In genomic region chr11:1572200-1573076, GRCh38 we compare ENCODE assay signal across 8 cellular contexts. TPM values are rescaled to one million over a fixed set of nuclear protein-coding genes. Genes with fewer than 3 reads are reported as not detected.
A peak's percentile ranks its signal among the peaks of the same experiment; 100 is the strongest.
DNase-seq lines count a peak whose midpoint lies in the region; ATAC-seq, FAIRE-seq and TF ChIP-seq lines count a peak whose summit lies in the region.

Gene DUSP8 (minus strand): TSS chr11:1572271. CDS start chr11:1565826, 6,445 bp downstream.

- no peak within 1 kb of the TSS for H2BK120ac ChIP-seq in H1 (replicated peaks; ENCODE audit: low read depth, low read length)

- H3K27ac ChIP-seq in H1 (ENCODE audit: low read depth, low read length): no peak within 1 kb of the TSS

- H3K4ac ChIP-seq in H1 (replicated peaks; ENCODE audit: insufficient read length, low read depth, low read length): no peak within 1 kb of the TSS

- no peak within 1 kb of the TSS for H3K56ac ChIP-seq in H1 (replicated peaks; ENCODE audit: insufficient read length, low read depth, low read length)

- no peak for TF ChIP-seq POLR2A in H1 (IDR thresholded peaks at IDR 0.05; ENCODE audit: control extremely low read depth in 1 of 2, low read depth in 2 of 2, low read length in 2 of 2)

- H3K18ac ChIP-seq in H1 (ENCODE audit: extremely low read depth, low read length): no peak within 1 kb of the TSS; the same call in 1 of the 2 replicates

- ATAC-seq in GM18520 (IDR thresholded peaks at IDR 0.05; ENCODE audit: unreplicated experiment) (peak; percentile 50), HG03460 (IDR thresholded peaks at IDR 0.05; ENCODE audit: unreplicated experiment) (peak; percentile 49), GM19328 (IDR thresholded peaks at IDR 0.05; ENCODE audit: unreplicated experiment) (no peak)

- no peak within 1 kb of the TSS for H2BK5ac ChIP-seq in H1 (ENCODE audit: low read depth, low read length)

- H3K4me2 ChIP-seq in H1 (ENCODE audit: insufficient read depth in 1 of 2, low read depth in 2 of 2, low read length in 2 of 2): peak within 1 kb of the TSS; percentile 53 to 83

- no peak within 1 kb of the TSS for H2BK15ac ChIP-seq in H1 (ENCODE audit: low read length)

- H4K20me1 ChIP-seq in H1 (replicated peaks in 1 of 2; ENCODE audit: control insufficient read depth in 1 of 2, insufficient read depth in 2 of 2, low read length in 2 of 2): peaks cover 4 to 18% of the 10 kb centered on the region in 2 experiments

- H3K27me3 ChIP-seq in H1 (replicated peaks in 1 of 4; ENCODE audit: control insufficient read depth in 3 of 4, extremely low read depth in 1 of 4, insufficient read depth in 3 of 4, low read length in 3 of 4): peaks cover 18 to 54% (median 49%) of the 10 kb centered on the region in 4 experiments

- H3K36me3 ChIP-seq in H1 (ENCODE audit: control insufficient read depth in 2 of 4, insufficient read depth in 4 of 4, low read length in 3 of 4): no peaks in the 10 kb centered on the region

- peak within 1 kb of the TSS in 2 of 4 experiments; percentile 29 to 55; a peak in 2 of 7 replicates for H3K9ac ChIP-seq in H1 (replicated peaks in 1 of 4; ENCODE audit: extremely low read depth in 1 of 4, low read depth in 3 of 4, low read length in 3 of 4)

- CTCF ChIA-PET in H1 (lab: Charles Lee; ENCODE audit: partially characterized antibody): interaction anchor here (0.7 to 8.2 kb wide), 6 partner anchors 7 to 411 kb away, joined by 3 to 144 read pairs (median 66); partner anchors contain the start of gene KRTAP5-2

- H4K8ac ChIP-seq in H1 (ENCODE audit: extremely low read depth, insufficient read depth, low read length): no peak within 1 kb of the TSS; the same call in 1 of the 2 replicates

- H3K4me1 ChIP-seq in H1 (replicated peaks in 1 of 4; ENCODE audit: control insufficient read depth in 3 of 4, insufficient read depth in 4 of 4, low read length in 3 of 4): peaks cover 0 to 46% (median 31%) of the 10 kb centered on the region in 4 experiments; a peak in 6 of 7 replicates

- H2BK12ac ChIP-seq in H1 (ENCODE audit: low read depth, low read length): no peak within 1 kb of the TSS

- no peak within 1 kb of the TSS for H2AK5ac ChIP-seq in H1 (ENCODE audit: low read depth, low read length)

- H4K5ac ChIP-seq in H1 (ENCODE audit: insufficient read length, low read depth, low read length): no peak within 1 kb of the TSS

- POLR2A ChIA-PET in H1 (lab: Charles Lee; ENCODE audit: partially characterized antibody): interaction anchor here (2.6 kb wide), 1 partner anchor 25 kb away, joined by 34 read pairs; no protein-coding TSS in a partner anchor

- WGBS in H1 (ENCODE audit: extremely low coverage in 1 of 2, insufficient coverage in 1 of 2, insufficient read length in 1 of 2, insufficient replicate concordance in 2 of 2, low coverage in 1 of 2, low lambda C conversion rate in 2 of 2, missing lambda C conversion rate in 1 of 2), 2 experiments: no CpG with 5 or more reads among the region's 123 CpGs

- no peak for TF ChIP-seq CTCF in H1 (IDR thresholded peaks at IDR 0.05; ENCODE audit: control extremely low read depth in 1 of 3, insufficient read depth in 1 of 3, low read depth in 1 of 3, low read length in 3 of 3)

- no peak within 1 kb of the TSS; the same call in 1 of the 2 replicates for H2BK20ac ChIP-seq in H1 (ENCODE audit: low read length)

- H2AFZ ChIP-seq in H1 (ENCODE audit: low read length): no peak within 1 kb of the TSS

- no peak for TF ChIP-seq RAD21 in H1 (IDR thresholded peaks at IDR 0.05 in 1 of 2, conservative IDR thresholded peaks at IDR 0.05 in 1 of 2; ENCODE audit: low read depth in 2 of 2, low read length in 2 of 2)

- H3K9me3 ChIP-seq in H1 (ENCODE audit: insufficient read depth in 2 of 2, low read depth in 1 of 2, low read length in 1 of 2): no peaks in the 10 kb centered on the region

- H3K4me3 ChIP-seq in H1 (ENCODE audit: extremely low read depth in 1 of 4, insufficient read depth in 2 of 4, low read depth in 3 of 4, low read length in 4 of 4): peak within 1 kb of the TSS; percentile 27 to 71 (median 34)

- TF ChIP-seq EP300 in H1 (IDR thresholded peaks at IDR 0.05; ENCODE audit: borderline replicate concordance in 1 of 2, low read depth in 2 of 2, low read length in 2 of 2): no peak

- no peaks in the 10 kb centered on the region for H3K79me1 ChIP-seq in H1 (ENCODE audit: low read depth, low read length)

- FAIRE-seq in H1 (lab: Jason Lieb, UNC): no peak

- H3K79me2 ChIP-seq in H1 (ENCODE audit: control insufficient read depth in 1 of 2, insufficient read depth in 2 of 2, low read length in 2 of 2): no peaks in the 10 kb centered on the region

- H3K14ac ChIP-seq in H1 (ENCODE audit: insufficient read length): no peak within 1 kb of the TSS

- DNase-seq in NCI-H82 treated with DMSO at 0.1 percent for 48 hours (lab: John Stamatoyannopoulos, UW; ENCODE audit: unreplicated experiment) (peak; percentile 22), H1 (ENCODE audit: low read depth in 1 of 2, low spot score in 2 of 2) (peak in 1 of 2 experiments; percentile 88), medulla oblongata (ENCODE audit: extremely low spot score) (peak; percentile 91)
- peak; percentile 72 for DNase-seq in activated CD8-positive, alpha-beta memory T cell treated with anti-CD3 and anti-CD28 coated beads, Interleukin-2, amount 50 U/mL, for 24 hours (ENCODE audit: extremely low read depth)
- DNase-seq in stimulated activated CD4-positive, alpha-beta T cell treated with anti-CD3 and anti-CD28 coated beads, Interleukin-4, amount 100 ng/mL, for 48 hours (ENCODE audit: low read depth in 2 of 2): peak; percentile 85

- H3K23me2 ChIP-seq in H1 (ENCODE audit: low read depth, low read length): no peaks in the 10 kb centered on the region; the same call in 1 of the 2 replicates

- no peak within 1 kb of the TSS for H4K91ac ChIP-seq in H1 (replicated peaks; ENCODE audit: insufficient read length, low read length)

- H3K23ac ChIP-seq in H1 (ENCODE audit: insufficient read length): no peak within 1 kb of the TSS

TF ChIP-seq in H1, 55 proteins besides CTCF, POLR2A, EP300 and RAD21:
- TF ChIP-seq SIN3A (conservative IDR thresholded peaks at IDR 0.05 in 1 of 2, IDR thresholded peaks at IDR 0.05 in 1 of 2; ENCODE audit: low read depth in 1 of 2, low read length in 2 of 2): no peak
- TF ChIP-seq ATF2 (IDR thresholded peaks at IDR 0.05; ENCODE audit: low read length): peak; percentile 97
- TF ChIP-seq ZNF274 (IDR thresholded peaks at IDR 0.05; ENCODE audit: borderline replicate concordance, extremely low read depth, low read length): no peak
- TF ChIP-seq BCL11A (IDR thresholded peaks at IDR 0.05; ENCODE audit: low read depth in 2 of 2, low read length in 2 of 2): no peak
- TF ChIP-seq KDM4A (IDR thresholded peaks at IDR 0.05; ENCODE audit: low read depth, low read length, severe bottlenecking): no peak
- TF ChIP-seq CHD2 (IDR thresholded peaks at IDR 0.05; ENCODE audit: low read length): no peak
- peak; percentile 90 for TF ChIP-seq CREB1 (IDR thresholded peaks at IDR 0.05)
- peak; percentile 59; the same call in 1 of the 2 replicates for TF ChIP-seq JUN (IDR thresholded peaks at IDR 0.05; ENCODE audit: low read depth, low read length)
- no peak for TF ChIP-seq RXRA (IDR thresholded peaks at IDR 0.05; ENCODE audit: insufficient read depth, low read depth, low read length)
- TF ChIP-seq KDM5A (IDR thresholded peaks at IDR 0.05; ENCODE audit: low read length): no peak
- TF ChIP-seq JUND (IDR thresholded peaks at IDR 0.05; ENCODE audit: low read length): peak; percentile 84; the same call in 1 of the 2 replicates
- no peak for TF ChIP-seq CHD1 (IDR thresholded peaks at IDR 0.05; ENCODE audit: low read depth, low read length)
- TF ChIP-seq RFX5 (IDR thresholded peaks at IDR 0.05; ENCODE audit: borderline replicate concordance, low read depth, low read length): no peak
- TF ChIP-seq ASH2L (IDR thresholded peaks at IDR 0.05; ENCODE audit: low read length): no peak
- no peak for TF ChIP-seq SIRT6 (IDR thresholded peaks at IDR 0.05; ENCODE audit: low read length)
- TF ChIP-seq ATF3 (IDR thresholded peaks at IDR 0.05; ENCODE audit: insufficient read depth, low read depth, low read length): 0 out of 2 replicates have a peak, but pooled peaks have one; percentile 18
- TF ChIP-seq MAX (IDR thresholded peaks at IDR 0.05): no peak
- no peak for TF ChIP-seq EZH2 (IDR thresholded peaks at IDR 0.05; ENCODE audit: low read depth, low read length, severe bottlenecking)

RNA-seq across cellular contexts. Expression of gene DUSP8, which starts in this region (rescaled TPM):
- total RNA-seq in H1 (2021; fragmentation: NEBNext Ultra II Directional; extraction: Animal tissue kit (Norgen Biotek cat#: 25700)): 2.1 and 2.8 TPM in 2 replicates
- polyA plus RNA-seq in H1 (2011; rRNA removed): 3.6 and 4.1 TPM in 2 replicates
- polyA plus RNA-seq in H1 (2011; cell fraction: cytosol; rRNA removed): 2.4 TPM
- polyA plus RNA-seq in H1 (2011; cell fraction: nucleus; rRNA removed): 4.9 TPM
- 2.1 to 5.2 TPM (median 4.3 TPM) in 4 replicates for polyA plus RNA-seq in H1 (2012, experiment 1 of 2)
- 1.3 TPM for polyA plus RNA-seq in H1 (2012, experiment 2 of 2)
- 1.7 TPM for polyA plus RNA-seq in H1 (2013, experiment 1 of 2)
- polyA plus RNA-seq in H1 (2013, experiment 2 of 2): 2.1 TPM
- polyA minus RNA-seq in H1 (2011; rRNA and poly(A)+ RNA removed): 0.90 and 5.2 TPM in 2 replicates
- polyA minus RNA-seq in H1 (2011; cell fraction: cytosol; rRNA and poly(A)+ RNA removed): 2.0 TPM
- polyA minus RNA-seq in H1 (2011; cell fraction: nucleus; rRNA and poly(A)+ RNA removed): 1.7 TPM
